Comparison of ENCODE assay signal across 20 cellular contexts in the genomic region with DNA sequence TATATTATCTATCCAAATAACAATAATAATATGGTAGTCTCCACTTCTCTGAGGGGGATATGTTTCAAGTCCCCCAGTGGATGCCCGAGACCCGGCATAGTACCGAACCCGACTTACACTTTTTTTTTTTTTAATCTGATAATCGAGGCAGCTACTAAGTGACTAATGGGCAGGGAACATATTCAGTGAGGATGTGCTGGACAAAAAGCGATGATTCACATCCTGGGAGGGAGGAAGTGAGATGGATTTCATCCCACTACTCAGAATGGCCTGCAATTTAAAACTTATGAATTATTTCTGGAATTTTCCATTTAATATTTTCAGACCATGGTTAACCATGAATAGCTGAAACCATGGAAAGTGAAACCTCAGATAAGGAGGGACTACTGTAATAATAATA. TPM values are rescaled to one million over a fixed set of nuclear protein-coding genes. Genes with fewer than 3 reads are reported as not detected.
DNase-seq lines count a peak whose midpoint lies in the region; ATAC-seq and TF ChIP-seq lines count a peak whose summit lies in the region.
"Had no signal": no experiment of that assay in that cellular context is flagged by ENCODE, and none has a peak within 500 bp of the region (broad histone marks: within the 10 kb centered on the region; RNA-seq: fewer than 3 reads in every experiment).

No MANE protein-coding gene starts in this region.

- TF ChIP-seq POLR2A in right lobe of liver (IDR thresholded peaks at IDR 0.05), result no peak

- no peak for TF ChIP-seq CTCF in PC-3 (conservative IDR thresholded peaks at IDR 0.05; ENCODE audit: low read depth, low read length)
- TF ChIP-seq CTCF in right lobe of liver (IDR thresholded peaks at IDR 0.05), result no peak

- peaks cover 9% of the 10 kb centered on the region; the same call in 1 of the 2 replicates for H3K4me1 ChIP-seq in PC-3 (ENCODE audit: insufficient read depth, low read length)
- no peaks in the 10 kb centered on the region for H3K4me1 ChIP-seq in right lobe of liver
- H3K4me1 ChIP-seq: esophagus squamous epithelium, prostate gland, stomach, uterus had no signal

- H3K79me2 ChIP-seq in PC-3 (ENCODE audit: low read length), result no peaks in the 10 kb centered on the region

- no peak overlapping the region for H3K4me2 ChIP-seq in PC-3 (ENCODE audit: low read length)

- peaks cover 22 to 61% (median 33%) of the 10 kb centered on the region in 5 donors for H3K27me3 Mint-ChIP-seq in naive thymus-derived CD8-positive, alpha-beta T cell

- H3K27me3 ChIP-seq in PC-3 (ENCODE audit: low read length), result no peaks in the 10 kb centered on the region
- no peaks in the 10 kb centered on the region for H3K27me3 ChIP-seq in right lobe of liver
- H3K27me3 ChIP-seq: uterus had no signal

- no TSS peak for BruUV-seq in PC-3 (replicated peaks; lab: Mats Ljungman, UMichigan)

- H3K9me2 ChIP-seq in PC-3 (replicated peaks; ENCODE audit: low read length), result no peaks in the 10 kb centered on the region

- no peak overlapping the region for H3K4me3 Mint-ChIP-seq in naive thymus-derived CD8-positive, alpha-beta T cell
- H3K4me3 Mint-ChIP-seq: activated T-helper 17 cell treated with anti-CD3 and anti-CD28 coated beads, Interleukin-2, amount 50 U/mL, for 72 hours; B cell; dendritic cell treated with granulocyte-macrophage colony-stimulating factor and Interleukin-4, amounts not matched to agents 40 ng/mL and 50 ng/mL, for 4 days; naive B cell had no signal

- no peaks in the 10 kb centered on the region for H3K4me1 Mint-ChIP-seq in naive thymus-derived CD8-positive, alpha-beta T cell
- H3K4me1 Mint-ChIP-seq: activated T-helper 17 cell treated with anti-CD3 and anti-CD28 coated beads, Interleukin-2, amount 50 U/mL, for 72 hours; B cell; naive B cell had no signal

- H3K9me3 ChIP-seq in PC-3 (ENCODE audit: low read length), result no peaks in the 10 kb centered on the region
- H3K9me3 ChIP-seq in right lobe of liver, result no peaks in the 10 kb centered on the region
- H3K9me3 ChIP-seq: prostate gland, uterus had no signal

- CTCF ChIA-PET in PC-3 (lab: Charles Lee), result no interaction called here

- H3K9ac ChIP-seq in PC-3 (ENCODE audit: low read length), result no peak overlapping the region

- no peaks in the 10 kb centered on the region for H3F3A ChIP-seq in PC-3 (ENCODE audit: low read length, unreplicated experiment)

- H3K9me3 Mint-ChIP-seq in naive thymus-derived CD8-positive, alpha-beta T cell, result peaks cover 6 to 14% (median 9%) of the 10 kb centered on the region in 9 donors

- H2AFZ ChIP-seq in PC-3 (ENCODE audit: low read length), result no peak overlapping the region

- ATAC-seq in PC-3, result peak; percentile 58; the same call in 1 of the 2 replicates
- no peak for ATAC-seq in naive thymus-derived CD8-positive, alpha-beta T cell
- ATAC-seq in GM21717 (IDR thresholded peaks at IDR 0.05; ENCODE audit: unreplicated experiment), result no peak
- no peak for ATAC-seq in right lobe of liver
- ATAC-seq: activated T-helper 17 cell treated with anti-CD3 and anti-CD28 coated beads, Interleukin-2, amount 50 U/mL, for 72 hours had no signal

- POLR2A ChIA-PET in PC-3 (lab: Charles Lee; ENCODE audit: unreplicated experiment), result interaction anchor here (0.7 kb wide), 1 partner anchor 88 kb away, joined by 4 read pairs; no protein-coding TSS in a partner anchor
- POLR2A ChIA-PET in naive thymus-derived CD8-positive, alpha-beta T cell (lab: Charles Lee), result no interaction called here

- H3K36me3 Mint-ChIP-seq in naive thymus-derived CD8-positive, alpha-beta T cell, result peaks cover 0 to 10% (median 2%) of the 10 kb centered on the region in 3 donors

- H3K4me3 ChIP-seq in PC-3 (ENCODE audit: low read length), result no peak overlapping the region
- no peak overlapping the region for H3K4me3 ChIP-seq in right lobe of liver
- H3K4me3 ChIP-seq: esophagus squamous epithelium, left ventricle myocardium inferior, prostate gland, stomach, uterus had no signal

- H3K27ac ChIP-seq in PC-3 (ENCODE audit: low read length) (no peak overlapping the region), right lobe of liver (no peak overlapping the region)
- H3K27ac ChIP-seq: esophagus squamous epithelium, left ventricle myocardium inferior, prostate gland, stomach, uterus, WERI-Rb-1 had no signal

- H3K27ac Mint-ChIP-seq in naive thymus-derived CD8-positive, alpha-beta T cell, result no peak overlapping the region
- H3K27ac Mint-ChIP-seq: activated T-helper 17 cell treated with anti-CD3 and anti-CD28 coated beads, Interleukin-2, amount 50 U/mL, for 72 hours; B cell; dendritic cell treated with granulocyte-macrophage colony-stimulating factor and Interleukin-4, amounts not matched to agents 40 ng/mL and 50 ng/mL, for 4 days; naive B cell had no signal

- intact Hi-C loops in PC-3 (cut with micrococcal nuclease), result no loop called here
- intact Hi-C loops in right lobe of liver (cut with DNase I), result no loop called here

- 52% methylated on average over 6 of the region's 6 CpGs for WGBS in right lobe of liver (ENCODE audit: insufficient coverage, low coverage, low lambda C conversion rate, missing lambda C conversion rate)

- DNase-seq in EH (ENCODE audit: low read depth) (peak; percentile 72), PC-3 (peak; percentile 54), dermis microvascular lymphatic vessel endothelial cell (ENCODE audit: low read depth in 2 of 2) (peak; percentile 27 to 38), myocyte (ENCODE audit: low read depth) (peak; percentile 16), AG20443 (ENCODE audit: low spot score) (no peak), right lobe of liver (no peak)
- no peak for DNase-seq in naive thymus-derived CD8-positive, alpha-beta T cell
- DNase-seq: esophagus squamous epithelium, GOT3, left ventricle myocardium inferior, MM.1S, naive B cell, stomach, uterus, WERI-Rb-1 had no signal

- H3K36me3 ChIP-seq in PC-3 (ENCODE audit: low read depth, low read length) (no peaks in the 10 kb centered on the region), right lobe of liver (no peaks in the 10 kb centered on the region)
- H3K36me3 ChIP-seq: esophagus squamous epithelium, left ventricle myocardium inferior, prostate gland, stomach, uterus, WERI-Rb-1 had no signal

- H4K20me1 ChIP-seq in PC-3 (ENCODE audit: low read length), result no peaks in the 10 kb centered on the region

RNA-seq across cellular contexts. Expression of gene SELENOK, which starts 49.5 kb away (rescaled TPM):
- total RNA-seq in PC-3 (2014; rRNA removed) (55.3 and 72.9 TPM in 2 replicates), dermis microvascular lymphatic vessel endothelial cell (15.6 and 20.3 TPM in 2 replicates), myocyte (37.1 and 70.8 TPM in 2 replicates), right lobe of liver (10 to 100 TPM; 23.0 to 34.7 (median 29.3) TPM)
- polyA plus RNA-seq in myocyte (2012), result 59.2 TPM
- total RNA-seq in naive thymus-derived CD8-positive, alpha-beta T cell, result 10 to 100 TPM; 37.7 to 38.2 TPM
- 100 to 1,000 TPM; 102 to 176 (median 117) TPM for polyA plus RNA-seq in naive thymus-derived CD8-positive, alpha-beta T cell

RNA-seq across cellular contexts. Expression of gene ACTR8, which starts 59.2 kb away (rescaled TPM):
- total RNA-seq in PC-3 (2014; rRNA removed) (22.3 and 47.5 TPM in 2 replicates), dermis microvascular lymphatic vessel endothelial cell (24.9 and 35.3 TPM in 2 replicates), myocyte (26.4 and 35.0 TPM in 2 replicates), right lobe of liver (10 to 100 TPM in 2 of 6 experiments, 1 to 10 TPM in 4; 6.7 to 12.0 (median 9.6) TPM)
- 25.5 TPM for polyA plus RNA-seq in myocyte (2012)
- total RNA-seq in naive thymus-derived CD8-positive, alpha-beta T cell, result 10 to 100 TPM; 29.6 to 35.4 TPM
- polyA plus RNA-seq in naive thymus-derived CD8-positive, alpha-beta T cell, result 10 to 100 TPM; 17.0 to 26.0 (median 17.6) TPM

Comparison
In these comparisons a context has a peak if more than half of its experiments do, and no peak if none do; other contexts are left out.
1. DNase-seq: peak in EH (single experiment), PC-3 (single experiment), dermis microvascular lymphatic vessel endothelial cell (2 of 2) and myocyte (single experiment); none in naive thymus-derived CD8-positive, alpha-beta T cell (0 of 10), AG20443 (single experiment) and right lobe of liver (0 of 3).